In the genomic region with DNA sequence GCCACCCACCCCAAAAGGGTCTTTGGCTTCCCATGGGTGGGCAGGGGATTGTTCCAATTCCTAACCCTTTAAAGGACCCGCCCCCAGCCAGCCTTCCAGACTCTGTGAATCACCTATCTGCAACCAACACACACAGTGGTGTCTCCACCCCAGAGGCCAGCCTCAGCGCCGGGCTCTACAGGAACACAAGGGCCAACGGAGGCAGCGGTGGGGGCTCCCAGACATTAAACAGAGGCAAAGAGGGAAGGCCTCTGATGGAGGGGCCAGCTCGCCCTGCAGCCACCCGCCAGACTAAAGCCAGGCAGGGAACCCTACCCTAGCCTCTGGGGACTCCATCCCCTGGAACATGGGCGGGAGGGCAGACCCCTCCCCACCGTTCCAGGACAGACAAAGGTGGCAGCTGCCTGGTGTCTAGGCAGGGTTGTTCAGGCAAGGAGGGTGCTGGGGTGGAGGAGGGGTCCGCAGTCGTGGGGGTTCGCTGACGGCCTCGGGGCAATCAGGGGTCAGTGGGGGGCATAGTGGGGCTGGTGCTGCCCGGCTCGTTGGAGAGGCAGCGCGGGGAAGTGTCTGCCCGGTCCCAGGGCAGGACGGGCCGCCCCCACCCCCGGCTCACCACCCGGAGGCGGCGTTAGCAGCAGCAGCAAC, we compare ENCODE assay signal across 8 cellular contexts. TPM values are rescaled to one million over a fixed set of nuclear protein-coding genes. Genes with fewer than 3 reads are reported as not detected.
DNase-seq lines count a peak whose midpoint lies in the region; ATAC-seq lines count a peak whose summit lies in the region.

No MANE protein-coding gene starts in this region.

- no peaks in the 10 kb centered on the region for H3K27me3 ChIP-seq in rectal smooth muscle tissue (ENCODE audit: control insufficient read depth, insufficient read depth, low read length)

- peaks cover 11% of the 10 kb centered on the region for H3K4me1 ChIP-seq in rectal smooth muscle tissue (ENCODE audit: control insufficient read depth, insufficient read depth, low read length)

- CTCF ChIA-PET in activated CD4-positive, alpha-beta T cell treated with anti-CD3 and anti-CD28 coated beads for 36 hours (lab: Charles Lee), result interaction anchor here (1.0 to 1.8 kb wide), 3 partner anchors 9 to 103 kb away, joined by 3 to 9 read pairs (median 3); no protein-coding TSS in a partner anchor

- H3K36me3 Mint-ChIP-seq in activated CD4-positive, alpha-beta T cell treated with anti-CD3 and anti-CD28 coated beads for 36 hours (ENCODE audit: low read depth), result peaks cover 2% of the 10 kb centered on the region
- H3K36me3 Mint-ChIP-seq in activated naive CD4-positive, alpha-beta T cell treated with anti-CD3 and anti-CD28 coated beads, Interleukin-2, amount 50 U/mL, for 24 hours, result peaks cover under 1% of the 10 kb centered on the region

- H3K4me3 ChIP-seq in rectal smooth muscle tissue (ENCODE audit: low read length), result peak overlapping the region; percentile 87

- peak overlapping the region; percentile 72 for H3K4me3 Mint-ChIP-seq in activated CD4-positive, alpha-beta T cell treated with anti-CD3 and anti-CD28 coated beads for 36 hours
- H3K4me3 Mint-ChIP-seq in activated naive CD4-positive, alpha-beta T cell treated with anti-CD3 and anti-CD28 coated beads, Interleukin-2, amount 50 U/mL, for 24 hours, result peak overlapping the region; percentile 79

- H3K36me3 ChIP-seq in rectal smooth muscle tissue (ENCODE audit: control insufficient read depth, insufficient read depth, low read length), result no peaks in the 10 kb centered on the region

- POLR2A ChIA-PET in activated CD4-positive, alpha-beta T cell treated with anti-CD3 and anti-CD28 coated beads for 36 hours (lab: Charles Lee), result no interaction called here

- ATAC-seq in activated CD4-positive, alpha-beta T cell treated with anti-CD3 and anti-CD28 coated beads for 36 hours, result no peak
- peak; percentile 42 to 76 for ATAC-seq in left cardiac atrium
- ATAC-seq in GM19395 (IDR thresholded peaks at IDR 0.05; ENCODE audit: unreplicated experiment), result no peak
- ATAC-seq in HG03280 (IDR thresholded peaks at IDR 0.05; ENCODE audit: unreplicated experiment), result no peak
- no peak for ATAC-seq in HG03196 (IDR thresholded peaks at IDR 0.05; ENCODE audit: unreplicated experiment)

- H3K9me3 Mint-ChIP-seq in activated CD4-positive, alpha-beta T cell treated with anti-CD3 and anti-CD28 coated beads for 36 hours (ENCODE audit: low read depth), result no peaks in the 10 kb centered on the region
- H3K9me3 Mint-ChIP-seq in activated naive CD4-positive, alpha-beta T cell treated with anti-CD3 and anti-CD28 coated beads, Interleukin-2, amount 50 U/mL, for 24 hours, result no peaks in the 10 kb centered on the region

- H3K9ac ChIP-seq in rectal smooth muscle tissue (ENCODE audit: low read length), result peak overlapping the region; percentile 37

- DNase-seq in activated CD4-positive, alpha-beta T cell treated with anti-CD3 and anti-CD28 coated beads for 36 hours, result peak; percentile 46
- DNase-seq in activated CD4-positive, alpha-beta T cell treated with anti-CD3 and anti-CD28 coated beads, Interleukin-2, amount 50 U/mL, for 4 hours, result no peak
- peak; percentile 80 for DNase-seq in left cardiac atrium

- no peaks in the 10 kb centered on the region for H3K27me3 Mint-ChIP-seq in activated CD4-positive, alpha-beta T cell treated with anti-CD3 and anti-CD28 coated beads for 36 hours
- H3K27me3 Mint-ChIP-seq in activated naive CD4-positive, alpha-beta T cell treated with anti-CD3 and anti-CD28 coated beads, Interleukin-2, amount 50 U/mL, for 24 hours, result no peaks in the 10 kb centered on the region

- intact Hi-C loops in activated CD4-positive, alpha-beta T cell treated with anti-CD3 and anti-CD28 coated beads for 36 hours (cut with DNase I, micrococcal nuclease), result loop anchor here (1.0 to 10.0 kb wide), 4 partner anchors 30 to 59 kb away; partner anchors contain the start of genes ATRIP (in 2 of the 2), CCDC51 (in 1 of the 2), PFKFB4 (in 1 of the 2) and TMA7 (in 1 of the 2)
- intact Hi-C loops in left cardiac atrium (cut with DNase I), result loop anchor here in 1 of 2 donors (5.0 kb wide), 1 partner anchor 36 kb away; a partner anchor contains a TSS

- peak overlapping the region; percentile 55 for H3K27ac Mint-ChIP-seq in activated CD4-positive, alpha-beta T cell treated with anti-CD3 and anti-CD28 coated beads for 36 hours
- H3K27ac Mint-ChIP-seq in activated naive CD4-positive, alpha-beta T cell treated with anti-CD3 and anti-CD28 coated beads, Interleukin-2, amount 50 U/mL, for 24 hours, result peak overlapping the region; percentile 87

- peak overlapping the region; percentile 96 for H3K27ac ChIP-seq in rectal smooth muscle tissue (ENCODE audit: low read depth, low read length)

- peaks cover 46% of the 10 kb centered on the region for H3K4me1 Mint-ChIP-seq in activated CD4-positive, alpha-beta T cell treated with anti-CD3 and anti-CD28 coated beads for 36 hours
- peaks cover 68% of the 10 kb centered on the region for H3K4me1 Mint-ChIP-seq in activated naive CD4-positive, alpha-beta T cell treated with anti-CD3 and anti-CD28 coated beads, Interleukin-2, amount 50 U/mL, for 24 hours

RNA-seq across cellular contexts. Expression of gene SHISA5, which starts 0.4 kb away (rescaled TPM):
- total RNA-seq in activated CD4-positive, alpha-beta T cell treated with anti-CD3 and anti-CD28 coated beads for 36 hours, result 10 to 100 TPM; 52.9 to 68.8 TPM
- 100 to 1,000 TPM in 1 of 2 donors, 10 to 100 TPM in 1; 73.3 to 108 TPM for total RNA-seq in left cardiac atrium

RNA-seq across cellular contexts. Expression of gene PFKFB4, which starts 53.1 kb away (rescaled TPM):
- 10 to 100 TPM; 58.4 to 63.7 TPM for total RNA-seq in activated CD4-positive, alpha-beta T cell treated with anti-CD3 and anti-CD28 coated beads for 36 hours
- total RNA-seq in left cardiac atrium, result 1 to 10 TPM; 2.0 to 2.9 TPM

RNA-seq across cellular contexts. Expression of gene ATRIP, which starts 57.0 kb away (rescaled TPM):
- 10 to 100 TPM; 16.8 to 21.0 TPM for total RNA-seq in activated CD4-positive, alpha-beta T cell treated with anti-CD3 and anti-CD28 coated beads for 36 hours
- 1 to 10 TPM; 3.9 to 5.7 TPM for total RNA-seq in left cardiac atrium

Comparison
In these comparisons a context has a peak if more than half of its experiments do, and no peak if none do; other contexts are left out.
1. DNase-seq: peak in activated CD4-positive, alpha-beta T cell treated with anti-CD3 and anti-CD28 coated beads for 36 hours (single experiment) and left cardiac atrium (single experiment); none in activated CD4-positive, alpha-beta T cell treated with anti-CD3 and anti-CD28 coated beads, Interleukin-2, amount 50 U/mL, for 4 hours (0 of 2).
2. ATAC-seq: peak in left cardiac atrium (2 of 2); none in activated CD4-positive, alpha-beta T cell treated with anti-CD3 and anti-CD28 coated beads for 36 hours (single experiment), GM19395 (single experiment), HG03280 (single experiment) and HG03196 (single experiment).
3. RNA of gene PFKFB4, which starts 53.1 kb away (total RNA-seq): 58.4 to 63.7 TPM in activated CD4-positive, alpha-beta T cell treated with anti-CD3 and anti-CD28 coated beads for 36 hours; 2.0 to 2.9 TPM in left cardiac atrium; every median in the first group is over 10 times any median in the second.